Comparison of ENCODE assay signal across 1 cellular context in the genomic region with DNA sequence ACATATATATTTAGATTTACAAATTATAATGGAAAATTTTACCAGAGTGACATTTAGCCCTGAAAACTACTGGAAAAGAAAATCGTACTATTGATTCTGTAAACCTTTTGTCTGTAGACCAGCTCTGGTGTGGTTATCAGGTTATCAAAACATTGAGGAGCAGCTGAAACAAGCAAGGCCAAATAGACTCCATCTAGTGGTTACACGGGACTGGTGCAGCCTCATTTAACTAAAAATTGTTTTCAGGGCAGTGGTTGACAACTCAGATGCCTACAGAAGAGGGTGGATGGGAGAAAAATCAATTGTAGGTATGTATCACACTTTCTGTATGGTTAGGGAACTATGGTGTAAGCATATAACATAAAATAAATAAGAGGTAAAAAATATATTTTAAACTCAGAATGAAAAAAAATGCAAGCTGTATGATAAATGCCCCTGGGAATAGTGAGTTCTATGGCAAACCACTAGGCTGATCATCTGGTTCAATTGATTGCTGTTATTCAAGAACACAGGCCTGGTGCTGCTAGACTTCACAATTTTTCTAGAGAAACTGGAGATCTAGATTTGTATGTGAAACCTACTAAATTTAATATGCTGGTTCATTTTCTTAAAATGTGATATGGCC.
TF ChIP-seq lines count a peak whose summit lies in the region.

No MANE protein-coding gene starts in this region.

TF ChIP-seq in HepG2, 621 proteins besides CTCF, POLR2A, EP300 and RAD21 (continued from another document):
- TF ChIP-seq ZNF274 (CRISPR knock-in tag; IDR thresholded peaks at IDR 0.05) (no peak), NFE2L2 (IDR thresholded peaks at IDR 0.05; ENCODE audit: low read length) (no peak), PLSCR1 (CRISPR knock-in tag; IDR thresholded peaks at IDR 0.05; ENCODE audit: borderline replicate concordance) (no peak), SOX6 (IDR thresholded peaks at IDR 0.05) (no peak), SOX6 (CRISPR knock-in tag; IDR thresholded peaks at IDR 0.05) (peak; percentile 46; the same call in 1 of the 2 replicates), ZNF382 (CRISPR knock-in tag; IDR thresholded peaks at IDR 0.05; ENCODE audit: borderline replicate concordance) (no peak)
- TF ChIP-seq, protein P1, sequence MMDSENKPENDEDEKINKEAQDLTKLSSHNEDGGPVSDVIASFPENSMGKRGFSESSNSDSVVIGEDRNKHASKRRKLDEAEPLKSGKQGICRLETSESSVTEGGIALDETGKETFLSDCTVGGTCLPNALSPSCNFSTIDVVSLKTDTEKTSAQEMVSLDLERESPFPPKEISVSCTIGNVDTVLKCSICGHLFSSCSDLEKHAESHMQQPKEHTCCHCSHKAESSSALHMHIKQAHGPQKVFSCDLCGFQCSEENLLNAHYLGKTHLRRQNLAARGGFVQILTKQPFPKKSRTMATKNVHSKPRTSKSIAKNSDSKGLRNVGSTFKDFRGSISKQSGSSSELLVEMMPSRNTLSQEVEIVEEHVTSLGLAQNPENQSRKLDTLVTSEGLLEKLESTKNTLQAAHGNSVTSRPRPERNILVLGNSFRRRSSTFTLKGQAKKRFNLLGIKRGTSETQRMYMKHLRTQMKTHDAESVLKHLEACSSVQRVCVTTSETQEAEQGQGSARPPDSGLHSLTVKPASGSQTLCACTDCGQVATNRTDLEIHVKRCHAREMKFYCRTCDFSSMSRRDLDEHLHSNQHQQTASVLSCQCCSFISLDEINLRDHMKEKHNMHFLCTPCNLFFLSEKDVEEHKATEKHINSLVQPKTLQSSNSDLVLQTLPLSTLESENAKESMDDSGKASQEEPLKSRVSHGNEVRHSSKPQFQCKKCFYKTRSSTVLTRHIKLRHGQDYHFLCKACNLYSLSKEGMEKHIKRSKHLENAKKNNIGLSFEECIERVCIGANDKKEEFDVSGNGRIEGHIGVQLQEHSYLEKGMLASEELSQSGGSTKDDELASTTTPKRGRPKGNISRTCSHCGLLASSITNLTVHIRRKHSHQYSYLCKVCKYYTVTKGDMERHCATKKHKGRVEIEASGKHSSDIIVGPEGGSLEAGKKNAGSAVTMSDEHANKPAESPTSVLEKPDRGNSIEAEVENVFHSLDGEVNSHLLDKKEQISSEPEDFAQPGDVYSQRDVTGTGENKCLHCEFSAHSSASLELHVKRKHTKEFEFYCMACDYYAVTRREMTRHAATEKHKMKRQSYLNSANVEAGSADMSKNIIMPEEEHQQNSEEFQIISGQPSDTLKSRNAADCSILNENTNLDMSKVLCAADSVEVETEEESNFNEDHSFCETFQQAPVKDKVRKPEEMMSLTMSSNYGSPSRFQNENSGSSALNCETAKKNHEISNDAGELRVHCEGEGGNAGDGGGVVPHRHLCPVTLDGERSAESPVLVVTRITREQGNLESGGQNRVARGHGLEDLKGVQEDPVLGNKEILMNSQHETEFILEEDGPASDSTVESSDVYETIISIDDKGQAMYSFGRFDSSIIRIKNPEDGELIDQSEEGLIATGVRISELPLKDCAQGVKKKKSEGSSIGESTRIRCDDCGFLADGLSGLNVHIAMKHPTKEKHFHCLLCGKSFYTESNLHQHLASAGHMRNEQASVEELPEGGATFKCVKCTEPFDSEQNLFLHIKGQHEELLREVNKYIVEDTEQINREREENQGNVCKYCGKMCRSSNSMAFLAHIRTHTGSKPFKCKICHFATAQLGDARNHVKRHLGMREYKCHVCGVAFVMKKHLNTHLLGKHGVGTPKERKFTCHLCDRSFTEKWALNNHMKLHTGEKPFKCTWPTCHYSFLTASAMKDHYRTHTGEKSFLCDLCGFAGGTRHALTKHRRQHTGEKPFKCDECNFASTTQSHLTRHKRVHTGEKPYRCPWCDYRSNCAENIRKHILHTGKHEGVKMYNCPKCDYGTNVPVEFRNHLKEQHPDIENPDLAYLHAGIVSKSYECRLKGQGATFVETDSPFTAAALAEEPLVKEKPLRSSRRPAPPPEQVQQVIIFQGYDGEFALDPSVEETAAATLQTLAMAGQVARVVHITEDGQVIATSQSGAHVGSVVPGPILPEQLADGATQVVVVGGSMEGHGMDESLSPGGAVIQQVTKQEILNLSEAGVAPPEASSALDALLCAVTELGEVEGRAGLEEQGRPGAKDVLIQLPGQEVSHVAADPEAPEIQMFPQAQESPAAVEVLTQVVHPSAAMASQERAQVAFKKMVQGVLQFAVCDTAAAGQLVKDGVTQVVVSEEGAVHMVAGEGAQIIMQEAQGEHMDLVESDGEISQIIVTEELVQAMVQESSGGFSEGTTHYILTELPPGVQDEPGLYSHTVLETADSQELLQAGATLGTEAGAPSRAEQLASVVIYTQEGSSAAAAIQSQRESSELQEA (CRISPR knock-in tag; IDR thresholded peaks at IDR 0.05; ENCODE audit: not compliant biosample characterization) = no peak
- TF ChIP-seq, protein P2, sequence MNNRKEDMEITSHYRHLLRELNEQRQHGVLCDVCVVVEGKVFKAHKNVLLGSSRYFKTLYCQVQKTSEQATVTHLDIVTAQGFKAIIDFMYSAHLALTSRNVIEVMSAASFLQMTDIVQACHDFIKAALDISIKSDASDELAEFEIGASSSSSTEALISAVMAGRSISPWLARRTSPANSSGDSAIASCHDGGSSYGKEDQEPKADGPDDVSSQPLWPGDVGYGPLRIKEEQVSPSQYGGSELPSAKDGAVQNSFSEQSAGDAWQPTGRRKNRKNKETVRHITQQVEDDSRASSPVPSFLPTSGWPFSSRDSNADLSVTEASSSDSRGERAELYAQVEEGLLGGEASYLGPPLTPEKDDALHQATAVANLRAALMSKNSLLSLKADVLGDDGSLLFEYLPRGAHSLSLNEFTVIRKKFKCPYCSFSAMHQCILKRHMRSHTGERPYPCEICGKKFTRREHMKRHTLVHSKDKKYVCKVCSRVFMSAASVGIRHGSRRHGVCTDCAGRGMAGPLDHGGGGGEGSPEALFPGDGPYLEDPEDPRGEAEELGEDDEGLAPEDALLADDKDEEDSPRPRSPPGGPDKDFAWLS (CRISPR knock-in tag; IDR thresholded peaks at IDR 0.05; ENCODE audit: borderline replicate concordance) = no peak
